30 cellular contexts compared by ENCODE assay signal in genomic region chr1:226571901-226572300, GRCh38. TPM values are rescaled to one million over a fixed set of nuclear protein-coding genes. Genes with fewer than 3 reads are reported as not detected.
DNase-seq lines count a peak whose midpoint lies in the region; ATAC-seq and TF ChIP-seq lines count a peak whose summit lies in the region.
"Had no signal": no experiment of that assay in that cellular context is flagged by ENCODE, and none has a peak within 500 bp of the region (broad histone marks: within the 10 kb centered on the region; RNA-seq: fewer than 3 reads in every experiment).

No MANE protein-coding gene starts in this region.

- peaks cover 0 to 76% (median 64%) of the 10 kb centered on the region in 4 donors for H3K4me1 ChIP-seq in sigmoid colon
- H3K4me1 ChIP-seq in upper lobe of left lung, result peaks cover 0 to 4% (median 0%) of the 10 kb centered on the region in 4 donors
- H3K4me1 ChIP-seq: SJSA1 had no signal

- intact Hi-C loops in sigmoid colon (cut with DNase I), result no loop called here

- no peaks in the 10 kb centered on the region for H3K27me3 ChIP-seq in sigmoid colon
- H3K27me3 ChIP-seq in upper lobe of left lung, result no peaks in the 10 kb centered on the region

- H3K36me3 ChIP-seq in sigmoid colon (no peaks in the 10 kb centered on the region), upper lobe of left lung (no peaks in the 10 kb centered on the region)
- H3K36me3 ChIP-seq: SJSA1 had no signal

- H3K4me3 ChIP-seq in sigmoid colon, result no peak overlapping the region
- H3K4me3 ChIP-seq in upper lobe of left lung, result no peak overlapping the region
- H3K4me3 ChIP-seq: GM12878, K562, PC-9, SJSA1 had no signal

- TF ChIP-seq CTCF in sigmoid colon (IDR thresholded peaks at IDR 0.05), result no peak
- TF ChIP-seq CTCF in upper lobe of left lung (IDR thresholded peaks at IDR 0.05), result no peak

- WGBS in sigmoid colon, 2 donors, result 70 to 75% methylated on average over 6 of the region's 6 CpGs
- WGBS in upper lobe of left lung, 2 donors, result 64 to 71% methylated on average over 6 of the region's 6 CpGs

- TF ChIP-seq POLR2A in sigmoid colon (IDR thresholded peaks at IDR 0.05), result no peak
- no peak for TF ChIP-seq POLR2A in upper lobe of left lung (IDR thresholded peaks at IDR 0.05)

- TF ChIP-seq EP300 in sigmoid colon (IDR thresholded peaks at IDR 0.05), result no peak
- TF ChIP-seq EP300 in upper lobe of left lung (IDR thresholded peaks at IDR 0.05), result no peak

- H3K27ac ChIP-seq in sigmoid colon (peak overlapping the region in 3 of 4 donors; percentile 51 to 85 (median 85)), upper lobe of left lung (no peak overlapping the region)
- H3K27ac ChIP-seq: PC-9, SJSA1 had no signal

- DNase-seq in DMS79 treated with DMSO at 0.1 percent for 48 hours (lab: John Stamatoyannopoulos, UW) (peak; percentile 96), NCI-H2107 (lab: John Stamatoyannopoulos, UW) (peak; percentile 27), NCI-H510A (lab: John Stamatoyannopoulos, UW) (peak; percentile 39), sigmoid colon (peak; percentile 37), upper lobe of left lung (no peak)
- DNase-seq in activated naive CD4-positive, alpha-beta T cell treated with Interleukin-2 at 50 U/mL for 16 hours, result no peak
- DNase-seq: C1 segment of cervical spinal cord; CD4-positive, alpha-beta memory T cell; DMS 273 treated with DMSO at 0.1 percent for 48 hours; EL; GDM1; Kasumi-1; NCI-H1092 treated with DMSO at 0.1 percent for 48 hours; NCI-H1436; NCI-H187; NCI-H2081 treated with DMSO at 0.1 percent for 48 hours; NCI-H2227 treated with DMSO at 0.1 percent for 48 hours; NCI-H524 treated with DMSO at 0.1 percent for 48 hours; NCI-H774; PC-9; Right ventricle myocardium superior; T-helper 2 cell had no signal

- ATAC-seq in upper lobe of left lung (ENCODE audit: low FRiP score in 2 of 2) (no peak), HG02763 (IDR thresholded peaks at IDR 0.05; ENCODE audit: unreplicated experiment) (no peak)
- ATAC-seq: GM12878, HCT116, K562 had no signal

- no peaks in the 10 kb centered on the region for H3K9me3 ChIP-seq in sigmoid colon
- no peaks in the 10 kb centered on the region for H3K9me3 ChIP-seq in upper lobe of left lung
- H3K9me3 ChIP-seq: SJSA1 had no signal

RNA-seq across cellular contexts. Expression of gene STUM, which starts 23.3 kb away (rescaled TPM):
- total RNA-seq in sigmoid colon, result 10 to 100 TPM in 3 of 4 donors, 1 to 10 TPM in 1; 3.9 to 16.9 (median 13.6) TPM
- 1 to 10 TPM in 1 of 3 donors, under 1 TPM in 2; under 0.01 to 7.2 (median 0.23) TPM for polyA plus RNA-seq in sigmoid colon
- total RNA-seq in upper lobe of left lung, result under 1 TPM in 5 of 6 donors, not detected in 1; under 0.01 to 0.98 (median 0.20) TPM
- total RNA-seq: CD4-positive, alpha-beta memory T cell; H4; K562; M059J; PC-9; RPMI7951 had no signal
- polyA plus RNA-seq: K562 had no signal

Comparison
In these comparisons a context has a peak if more than half of its experiments do, and no peak if none do; other contexts are left out.
1. DNase-seq: peak in DMS79 treated with DMSO at 0.1 percent for 48 hours (single experiment), NCI-H2107 (single experiment), NCI-H510A (single experiment) and sigmoid colon (single experiment); none in upper lobe of left lung (0 of 2) and activated naive CD4-positive, alpha-beta T cell treated with Interleukin-2 at 50 U/mL for 16 hours (single experiment).
2. H3K27ac ChIP-seq: peak in sigmoid colon (3 of 4); none in upper lobe of left lung (0 of 4).